Comparison of ENCODE assay signal across 1 cellular context in the genomic region with DNA sequence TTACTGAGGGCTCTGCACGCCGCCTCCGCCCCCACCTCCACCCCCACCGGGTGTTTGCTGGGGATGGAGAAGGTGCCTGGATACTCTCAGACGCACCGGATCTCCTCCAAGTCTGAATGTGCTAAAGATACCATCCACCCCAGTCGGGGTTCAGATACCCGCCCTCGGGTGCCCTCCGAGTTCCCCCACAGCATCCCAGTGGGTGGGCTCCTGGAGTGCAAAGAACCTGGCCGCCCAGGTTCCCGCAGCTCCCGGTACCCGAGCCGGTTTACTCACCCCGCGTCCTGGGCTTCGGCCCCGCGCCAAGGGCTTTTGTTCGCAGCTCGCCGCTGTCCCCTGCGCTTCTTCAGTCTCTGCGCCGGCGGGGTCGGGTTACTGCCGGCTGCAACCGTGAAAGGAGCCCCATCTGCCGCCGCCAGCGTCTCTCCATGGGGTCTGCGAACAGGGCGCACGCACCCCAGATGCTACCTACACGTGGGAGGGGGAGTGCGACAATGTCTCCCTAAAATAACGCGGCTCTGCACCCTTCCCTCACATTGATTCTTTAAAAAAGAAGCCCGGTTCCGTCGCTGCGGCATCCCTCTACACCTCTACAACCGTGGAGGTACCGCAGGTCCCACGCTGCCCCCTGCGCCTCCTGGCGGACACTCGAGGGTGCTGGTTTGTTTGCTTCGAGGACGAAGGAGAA.
TF ChIP-seq lines count a peak whose summit lies in the region.

Gene CCDC177, minus strand, starts transcription at position 606 of the 688 bp plus-strand sequence. CDS start 1,249 bp downstream, outside the sequence.

TF ChIP-seq in WTC11, 78 proteins besides CTCF, POLR2A, EP300 and RAD21 (continued from another document):
- TF ChIP-seq, protein P1, sequence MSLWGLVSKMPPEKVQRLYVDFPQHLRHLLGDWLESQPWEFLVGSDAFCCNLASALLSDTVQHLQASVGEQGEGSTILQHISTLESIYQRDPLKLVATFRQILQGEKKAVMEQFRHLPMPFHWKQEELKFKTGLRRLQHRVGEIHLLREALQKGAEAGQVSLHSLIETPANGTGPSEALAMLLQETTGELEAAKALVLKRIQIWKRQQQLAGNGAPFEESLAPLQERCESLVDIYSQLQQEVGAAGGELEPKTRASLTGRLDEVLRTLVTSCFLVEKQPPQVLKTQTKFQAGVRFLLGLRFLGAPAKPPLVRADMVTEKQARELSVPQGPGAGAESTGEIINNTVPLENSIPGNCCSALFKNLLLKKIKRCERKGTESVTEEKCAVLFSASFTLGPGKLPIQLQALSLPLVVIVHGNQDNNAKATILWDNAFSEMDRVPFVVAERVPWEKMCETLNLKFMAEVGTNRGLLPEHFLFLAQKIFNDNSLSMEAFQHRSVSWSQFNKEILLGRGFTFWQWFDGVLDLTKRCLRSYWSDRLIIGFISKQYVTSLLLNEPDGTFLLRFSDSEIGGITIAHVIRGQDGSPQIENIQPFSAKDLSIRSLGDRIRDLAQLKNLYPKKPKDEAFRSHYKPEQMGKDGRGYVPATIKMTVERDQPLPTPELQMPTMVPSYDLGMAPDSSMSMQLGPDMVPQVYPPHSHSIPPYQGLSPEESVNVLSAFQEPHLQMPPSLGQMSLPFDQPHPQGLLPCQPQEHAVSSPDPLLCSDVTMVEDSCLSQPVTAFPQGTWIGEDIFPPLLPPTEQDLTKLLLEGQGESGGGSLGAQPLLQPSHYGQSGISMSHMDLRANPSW (CRISPR knock-in tag; conservative IDR thresholded peaks at IDR 0.05; ENCODE audit: low read depth): no peak
- no peak for TF ChIP-seq ZNF416 (CRISPR knock-in tag; IDR thresholded peaks at IDR 0.05)
- TF ChIP-seq ZNF396 (CRISPR knock-in tag; IDR thresholded peaks at IDR 0.05; ENCODE audit: borderline replicate concordance): no peak
- TF ChIP-seq, protein P2, sequence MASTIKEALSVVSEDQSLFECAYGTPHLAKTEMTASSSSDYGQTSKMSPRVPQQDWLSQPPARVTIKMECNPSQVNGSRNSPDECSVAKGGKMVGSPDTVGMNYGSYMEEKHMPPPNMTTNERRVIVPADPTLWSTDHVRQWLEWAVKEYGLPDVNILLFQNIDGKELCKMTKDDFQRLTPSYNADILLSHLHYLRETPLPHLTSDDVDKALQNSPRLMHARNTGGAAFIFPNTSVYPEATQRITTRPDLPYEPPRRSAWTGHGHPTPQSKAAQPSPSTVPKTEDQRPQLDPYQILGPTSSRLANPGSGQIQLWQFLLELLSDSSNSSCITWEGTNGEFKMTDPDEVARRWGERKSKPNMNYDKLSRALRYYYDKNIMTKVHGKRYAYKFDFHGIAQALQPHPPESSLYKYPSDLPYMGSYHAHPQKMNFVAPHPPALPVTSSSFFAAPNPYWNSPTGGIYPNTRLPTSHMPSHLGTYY (CRISPR knock-in tag; IDR thresholded peaks at IDR 0.05): no peak
- TF ChIP-seq NR1H2 (CRISPR knock-in tag; IDR thresholded peaks at IDR 0.05): no peak
- TF ChIP-seq, protein P3, sequence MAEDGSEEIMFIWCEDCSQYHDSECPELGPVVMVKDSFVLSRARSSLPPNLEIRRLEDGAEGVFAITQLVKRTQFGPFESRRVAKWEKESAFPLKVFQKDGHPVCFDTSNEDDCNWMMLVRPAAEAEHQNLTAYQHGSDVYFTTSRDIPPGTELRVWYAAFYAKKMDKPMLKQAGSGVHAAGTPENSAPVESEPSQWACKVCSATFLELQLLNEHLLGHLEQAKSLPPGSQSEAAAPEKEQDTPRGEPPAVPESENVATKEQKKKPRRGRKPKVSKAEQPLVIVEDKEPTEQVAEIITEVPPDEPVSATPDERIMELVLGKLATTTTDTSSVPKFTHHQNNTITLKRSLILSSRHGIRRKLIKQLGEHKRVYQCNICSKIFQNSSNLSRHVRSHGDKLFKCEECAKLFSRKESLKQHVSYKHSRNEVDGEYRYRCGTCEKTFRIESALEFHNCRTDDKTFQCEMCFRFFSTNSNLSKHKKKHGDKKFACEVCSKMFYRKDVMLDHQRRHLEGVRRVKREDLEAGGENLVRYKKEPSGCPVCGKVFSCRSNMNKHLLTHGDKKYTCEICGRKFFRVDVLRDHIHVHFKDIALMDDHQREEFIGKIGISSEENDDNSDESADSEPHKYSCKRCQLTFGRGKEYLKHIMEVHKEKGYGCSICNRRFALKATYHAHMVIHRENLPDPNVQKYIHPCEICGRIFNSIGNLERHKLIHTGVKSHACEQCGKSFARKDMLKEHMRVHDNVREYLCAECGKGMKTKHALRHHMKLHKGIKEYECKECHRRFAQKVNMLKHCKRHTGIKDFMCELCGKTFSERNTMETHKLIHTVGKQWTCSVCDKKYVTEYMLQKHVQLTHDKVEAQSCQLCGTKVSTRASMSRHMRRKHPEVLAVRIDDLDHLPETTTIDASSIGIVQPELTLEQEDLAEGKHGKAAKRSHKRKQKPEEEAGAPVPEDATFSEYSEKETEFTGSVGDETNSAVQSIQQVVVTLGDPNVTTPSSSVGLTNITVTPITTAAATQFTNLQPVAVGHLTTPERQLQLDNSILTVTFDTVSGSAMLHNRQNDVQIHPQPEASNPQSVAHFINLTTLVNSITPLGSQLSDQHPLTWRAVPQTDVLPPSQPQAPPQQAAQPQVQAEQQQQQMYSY (CRISPR knock-in tag; IDR thresholded peaks at IDR 0.05): no peak
- TF ChIP-seq, protein P4, sequence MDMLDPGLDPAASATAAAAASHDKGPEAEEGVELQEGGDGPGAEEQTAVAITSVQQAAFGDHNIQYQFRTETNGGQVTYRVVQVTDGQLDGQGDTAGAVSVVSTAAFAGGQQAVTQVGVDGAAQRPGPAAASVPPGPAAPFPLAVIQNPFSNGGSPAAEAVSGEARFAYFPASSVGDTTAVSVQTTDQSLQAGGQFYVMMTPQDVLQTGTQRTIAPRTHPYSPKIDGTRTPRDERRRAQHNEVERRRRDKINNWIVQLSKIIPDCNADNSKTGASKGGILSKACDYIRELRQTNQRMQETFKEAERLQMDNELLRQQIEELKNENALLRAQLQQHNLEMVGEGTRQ (CRISPR knock-in tag; IDR thresholded peaks at IDR 0.05): no peak
- TF ChIP-seq MXD4 (CRISPR knock-in tag; IDR thresholded peaks at IDR 0.05; ENCODE audit: borderline replicate concordance): no peak
- TF ChIP-seq, protein P5, sequence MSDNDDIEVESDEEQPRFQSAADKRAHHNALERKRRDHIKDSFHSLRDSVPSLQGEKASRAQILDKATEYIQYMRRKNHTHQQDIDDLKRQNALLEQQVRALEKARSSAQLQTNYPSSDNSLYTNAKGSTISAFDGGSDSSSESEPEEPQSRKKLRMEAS (CRISPR knock-in tag; IDR thresholded peaks at IDR 0.05): peak; percentile 56; the same call in 1 of the 2 replicates
- TF ChIP-seq MYBL2 (CRISPR knock-in tag; IDR thresholded peaks at IDR 0.05): no peak
- TF ChIP-seq HMGXB4 (CRISPR knock-in tag; IDR thresholded peaks at IDR 0.05): peak; percentile 80; the same call in 1 of the 2 replicates
- no peak for TF ChIP-seq E2F4 (CRISPR knock-in tag; IDR thresholded peaks at IDR 0.05; ENCODE audit: borderline replicate concordance, low read depth)
TF ChIP-seq in WTC11: peak in this region for 9.
